ENCODE assay signal across 17 cellular contexts in the genomic region with DNA sequence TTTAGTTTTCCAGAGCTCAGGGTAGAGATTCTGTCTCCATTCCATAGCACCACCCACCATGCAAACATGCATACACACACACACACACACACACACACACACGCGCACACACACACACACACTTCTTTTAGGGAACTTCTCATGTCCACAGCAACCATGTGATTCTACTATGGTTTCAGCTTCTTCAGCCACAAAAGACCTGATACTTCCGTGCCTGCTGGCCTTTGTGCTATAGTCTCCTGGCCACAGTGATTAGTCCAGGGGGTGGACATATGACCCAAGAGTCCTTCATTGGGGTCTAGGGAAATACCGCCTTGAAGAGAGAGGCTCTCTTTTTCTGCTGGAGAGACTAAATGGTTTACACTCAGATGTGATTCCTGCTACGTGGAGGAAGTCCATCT. TPM values are rescaled to one million over a fixed set of nuclear protein-coding genes. Genes with fewer than 3 reads are reported as not detected.
DNase-seq lines count a peak whose midpoint lies in the region; ATAC-seq and TF ChIP-seq lines count a peak whose summit lies in the region.
"Had no signal": no experiment of that assay in that cellular context is flagged by ENCODE, and none has a peak within 500 bp of the region (broad histone marks: within the 10 kb centered on the region; RNA-seq: fewer than 3 reads in every experiment).

No MANE protein-coding gene starts in this region.

- in situ Hi-C loops in G401 (cut with HindIII; ENCODE audit: low sequenced_read_pairs): no loop called here

- peak overlapping the region; percentile 1 for H3K4me3 Mint-ChIP-seq in memory B cell
- H3K4me3 Mint-ChIP-seq: mesothelial cell of epicardium, T-helper 17 cell had no signal

- H3K27ac ChIP-seq in HUES48 (ENCODE audit: low read depth, low read length): peak overlapping the region; percentile 56
- H3K27ac ChIP-seq in VCaP: peak overlapping the region; percentile 54

- no peaks in the 10 kb centered on the region for H3K9me3 ChIP-seq in HUES48 (ENCODE audit: control insufficient read depth, insufficient read depth, low read length)

- H3K4me1 ChIP-seq in HUES48 (ENCODE audit: control insufficient read depth, insufficient read depth, low read length): peaks cover 71% of the 10 kb centered on the region

- no peak for TF ChIP-seq CTCF in VCaP (conservative IDR thresholded peaks at IDR 0.05)

- no peaks in the 10 kb centered on the region for H3K27me3 ChIP-seq in HUES48 (ENCODE audit: control insufficient read depth, insufficient read depth, low read length)

- H3K4me1 Mint-ChIP-seq in memory B cell: peaks cover 20% of the 10 kb centered on the region

- no peak overlapping the region for H3K4me3 ChIP-seq in HUES48 (ENCODE audit: low read depth, low read length)

- DNase-seq in G401 (ENCODE audit: low spot score) (peak; percentile 57), memory B cell (ENCODE audit: low spot score in 2 of 2) (peak in 1 of 2 donors; percentile 5), NCI-H2081 (lab: John Stamatoyannopoulos, UW) (no peak), SW480 (ENCODE audit: low spot score) (no peak)
- no peak for DNase-seq in stimulated activated CD4-positive, alpha-beta T cell treated with anti-CD3 and anti-CD28 coated beads, Interleukin-4, amount 100 ng/mL, for 1 hour
- DNase-seq: cerebellar nuclear complex; effector memory CD4-positive, alpha-beta T cell; EL; GOT3; NCI-H1417; NCI-H2227 treated with DMSO at 0.1 percent for 48 hours; stimulated activated CD4-positive, alpha-beta T cell treated with anti-CD3 and anti-CD28 coated beads, Interleukin-2, amount 100 ng/mL, for 24 hours; T-helper 17 cell had no signal

- no peaks in the 10 kb centered on the region for H3K9me3 Mint-ChIP-seq in memory B cell
- H3K9me3 Mint-ChIP-seq: mesothelial cell of epicardium had no signal

- H3K36me3 ChIP-seq in HUES48 (ENCODE audit: control insufficient read depth, insufficient read depth, low read length): no peaks in the 10 kb centered on the region

- no peaks in the 10 kb centered on the region for H3K36me3 Mint-ChIP-seq in memory B cell
- H3K36me3 Mint-ChIP-seq: mesothelial cell of epicardium had no signal

- no peak overlapping the region for H3K9ac ChIP-seq in HUES48 (ENCODE audit: low read depth, low read length)

- H3K27ac Mint-ChIP-seq in memory B cell: no peak overlapping the region
- H3K27ac Mint-ChIP-seq: mesothelial cell of epicardium had no signal

- peaks cover 10% of the 10 kb centered on the region for H3K27me3 Mint-ChIP-seq in memory B cell

- ATAC-seq in memory B cell (ENCODE audit: low read depth): peak; percentile 59
- ATAC-seq in GM21786 (IDR thresholded peaks at IDR 0.05; ENCODE audit: unreplicated experiment): no peak
- ATAC-seq: T-helper 17 cell had no signal

RNA-seq across cellular contexts. Expression of a gene that starts 53.5 kb away (rescaled TPM):
- total RNA-seq in G401 (2014; rRNA removed; shearing (Covaris generic)): 0.20 and 0.37 TPM in 2 replicates
